ENCODE assay signal across 1 cellular context in the genomic region with DNA sequence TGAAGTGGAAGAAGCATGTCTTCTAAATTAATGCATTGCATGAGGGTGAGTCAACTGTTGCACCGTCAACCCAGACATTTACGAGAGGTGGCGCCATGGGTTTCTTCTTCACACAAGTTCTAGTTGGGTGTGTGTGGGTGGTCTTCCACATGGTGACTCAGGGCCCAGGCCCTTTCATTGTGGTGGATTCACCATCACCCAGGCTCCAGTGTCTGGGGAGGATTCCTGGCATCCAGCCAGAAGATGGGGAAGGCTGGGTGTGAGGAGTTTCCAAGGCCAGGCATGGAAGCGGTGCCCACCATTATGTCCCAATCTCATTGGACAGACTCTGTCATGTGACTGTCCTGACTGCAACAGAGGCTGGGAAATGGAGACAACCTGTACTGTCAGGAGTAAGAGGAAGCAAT.
TF ChIP-seq lines count a peak whose summit lies in the region.

No MANE protein-coding gene starts in this region.

TF ChIP-seq in Ishikawa, 13 proteins besides CTCF, POLR2A, EP300 and RAD21 (continued from another document):
- TF ChIP-seq REST (IDR thresholded peaks at IDR 0.05; ENCODE audit: low read depth) (no peak), CREB1 (IDR thresholded peaks at IDR 0.05; ENCODE audit: low read depth) (no peak), CEBPB (IDR thresholded peaks at IDR 0.05) (no peak), TAF1 (IDR thresholded peaks at IDR 0.05; ENCODE audit: low read depth) (no peak), NFIC (IDR thresholded peaks at IDR 0.05) (peak; percentile 51), ZBTB7A (IDR thresholded peaks at IDR 0.05; ENCODE audit: low read depth) (no peak)
